16 cellular contexts compared by ENCODE assay signal in genomic region chr1:226671268-226671667, GRCh38.
A peak's percentile ranks its signal among the peaks of the same experiment; 100 is the strongest.
DNase-seq lines count a peak whose midpoint lies in the region; ATAC-seq and TF ChIP-seq lines count a peak whose summit lies in the region.
"Had no signal": no experiment of that assay in that cellular context is flagged by ENCODE, and none has a peak within 500 bp of the region (broad histone marks: within the 10 kb centered on the region; RNA-seq: fewer than 3 reads in every experiment).

No MANE protein-coding gene starts in this region.

- H3K27me3 Mint-ChIP-seq in T-helper 17 cell: no peaks in the 10 kb centered on the region
- peaks cover 0 to 2% (median 0%) of the 10 kb centered on the region in 5 donors for H3K27me3 Mint-ChIP-seq in naive thymus-derived CD4-positive, alpha-beta T cell

- peaks cover 0 to 17% (median 0%) of the 10 kb centered on the region in 3 experiments for H3K36me3 ChIP-seq in naive thymus-derived CD4-positive, alpha-beta T cell (ENCODE audit: control insufficient read depth in 2 of 3, insufficient read depth in 3 of 3, low read length in 3 of 3)
- no peaks in the 10 kb centered on the region for H3K36me3 ChIP-seq in WERI-Rb-1

- H3K4me3 ChIP-seq in naive thymus-derived CD4-positive, alpha-beta T cell (ENCODE audit: low read length): no peak overlapping the region
- no peak overlapping the region for H3K4me3 ChIP-seq in WERI-Rb-1 (ENCODE audit: low read depth, low read length)

- peak; percentile 57 for DNase-seq in NCI-H1092 treated with DMSO at 0.1 percent for 48 hours (lab: John Stamatoyannopoulos, UW)
- DNase-seq in NCI-H1092 (lab: John Stamatoyannopoulos, UW): no peak
- peak; percentile 87 for DNase-seq in DMS79 (lab: John Stamatoyannopoulos, UW)
- no peak for DNase-seq in T-helper 17 cell
- DNase-seq in naive thymus-derived CD4-positive, alpha-beta T cell: no peak
- no peak for DNase-seq in Ammon's horn (ENCODE audit: low spot score)
- no peak for DNase-seq in DMS 273 (lab: John Stamatoyannopoulos, UW; ENCODE audit: unreplicated experiment)
- no peak for DNase-seq in WERI-Rb-1
- DNase-seq: 8988T; activated CD4-positive, alpha-beta T cell treated with anti-CD3 and anti-CD28 coated beads, Interleukin-2, amount 50 U/mL, for 4 hours; anterior cingulate cortex; NCI-H524 treated with DMSO at 0.1 percent for 48 hours; SK-N-SH; stimulated activated CD4-positive, alpha-beta T cell treated with anti-CD3 and anti-CD28 coated beads, Interleukin-1b, Interleukin-23, amount 100 ng/mL, for 48 hours; stimulated activated naive CD4-positive, alpha-beta T cell treated with Interleukin-2 at 50 U/mL for 16 hours had no signal

- peaks cover 61% of the 10 kb centered on the region for H3K4me1 Mint-ChIP-seq in T-helper 17 cell
- peaks cover 63 to 77% (median 63%) of the 10 kb centered on the region in 7 donors for H3K4me1 Mint-ChIP-seq in naive thymus-derived CD4-positive, alpha-beta T cell

- CTCF ChIA-PET in naive thymus-derived CD4-positive, alpha-beta T cell (lab: Charles Lee): no interaction called here

- peak overlapping the region; percentile 86 for H3K27ac ChIP-seq in naive thymus-derived CD4-positive, alpha-beta T cell (ENCODE audit: low read depth, low read length)
- H3K27ac ChIP-seq in WERI-Rb-1: no peak overlapping the region

- H3K9me3 ChIP-seq in T-helper 17 cell (ENCODE audit: control insufficient read depth, low read length, poor library complexity, severe bottlenecking) (no peaks in the 10 kb centered on the region), WERI-Rb-1 (ENCODE audit: severe bottlenecking) (no peaks in the 10 kb centered on the region)
- no peaks in the 10 kb centered on the region for H3K9me3 ChIP-seq in naive thymus-derived CD4-positive, alpha-beta T cell (ENCODE audit: control insufficient read depth in 2 of 3, low read length in 3 of 3)
- H3K9me3 ChIP-seq: SK-N-SH had no signal

- H3K27me3 ChIP-seq in naive thymus-derived CD4-positive, alpha-beta T cell (ENCODE audit: control insufficient read depth in 2 of 2, insufficient read depth in 2 of 2, low read length in 2 of 2): no peaks in the 10 kb centered on the region
- no peaks in the 10 kb centered on the region for H3K27me3 ChIP-seq in WERI-Rb-1 (ENCODE audit: insufficient read depth, low read depth, severe bottlenecking)

- no peak overlapping the region for H3K4me3 Mint-ChIP-seq in T-helper 17 cell
- peak overlapping the region in 9 of 10 donors; percentile 37 to 89 (median 55) for H3K4me3 Mint-ChIP-seq in naive thymus-derived CD4-positive, alpha-beta T cell

- peaks cover 0 to 4% (median 0%) of the 10 kb centered on the region in 11 donors for H3K9me3 Mint-ChIP-seq in naive thymus-derived CD4-positive, alpha-beta T cell

- ATAC-seq in T-helper 17 cell: no peak
- ATAC-seq in naive thymus-derived CD4-positive, alpha-beta T cell: no peak

- peaks cover 67 to 72% of the 10 kb centered on the region in 2 donors for H3K4me1 ChIP-seq in naive thymus-derived CD4-positive, alpha-beta T cell (ENCODE audit: control insufficient read depth in 2 of 2, insufficient read depth in 2 of 2, low read length in 2 of 2)

- POLR2A ChIA-PET in naive thymus-derived CD4-positive, alpha-beta T cell (lab: Charles Lee): interaction anchor here (1.0 to 16.9 kb wide), 7 partner anchors 11 to 62 kb away, joined by 3 to 276 read pairs (median 3); no protein-coding TSS in a partner anchor

- intact Hi-C loops in naive thymus-derived CD4-positive, alpha-beta T cell (cut with micrococcal nuclease): no loop called here

- peak overlapping the region; percentile 100 for H3K27ac Mint-ChIP-seq in T-helper 17 cell
- H3K27ac Mint-ChIP-seq in naive thymus-derived CD4-positive, alpha-beta T cell: peak overlapping the region in 8 of 9 donors; percentile 91 to 100 (median 99)
- H3K27ac Mint-ChIP-seq: progenitor cell of endocrine pancreas had no signal

- no peak for TF ChIP-seq CTCF in WERI-Rb-1 (IDR thresholded peaks at IDR 0.05; ENCODE audit: low read depth, low read length)

- H3K36me3 Mint-ChIP-seq in T-helper 17 cell (ENCODE audit: low read depth): peaks cover 6% of the 10 kb centered on the region
- H3K36me3 Mint-ChIP-seq in naive thymus-derived CD4-positive, alpha-beta T cell: peaks cover 12 to 36% (median 32%) of the 10 kb centered on the region in 5 donors

Comparison
In these comparisons a context has a peak if more than half of its experiments do, and no peak if none do; other contexts are left out.
1. DNase-seq: peak in NCI-H1092 treated with DMSO at 0.1 percent for 48 hours (single experiment) and DMS79 (single experiment); none in NCI-H1092 (single experiment), T-helper 17 cell (0 of 3), naive thymus-derived CD4-positive, alpha-beta T cell (0 of 9), Ammon's horn (single experiment), DMS 273 (single experiment) and WERI-Rb-1 (single experiment).